Comparison of ENCODE assay signal across 10 cellular contexts in the genomic region with DNA sequence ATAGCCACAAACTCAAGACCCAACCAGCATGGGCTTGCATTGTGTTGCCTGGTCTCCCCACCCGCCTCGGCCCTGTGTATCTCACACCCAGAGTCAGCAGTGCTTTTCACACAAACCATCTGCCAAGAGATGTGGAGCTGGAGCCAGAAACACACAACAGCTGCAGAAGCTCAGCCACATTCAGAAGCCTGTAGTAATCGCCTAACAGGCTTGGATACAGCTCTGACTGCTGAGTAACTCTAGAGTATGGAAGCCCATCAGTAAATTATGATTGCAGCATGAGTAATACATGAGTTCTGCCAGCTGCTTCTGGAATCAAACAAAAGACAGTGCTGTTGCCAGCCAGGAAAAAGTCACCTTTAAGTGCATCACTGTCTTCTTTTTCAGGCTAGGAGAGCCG. TPM values are rescaled to one million over a fixed set of nuclear protein-coding genes. Genes with fewer than 3 reads are reported as not detected.
DNase-seq lines count a peak whose midpoint lies in the region; ATAC-seq and TF ChIP-seq lines count a peak whose summit lies in the region.
"Had no signal": no experiment of that assay in that cellular context is flagged by ENCODE, and none has a peak within 500 bp of the region (broad histone marks: within the 10 kb centered on the region; RNA-seq: fewer than 3 reads in every experiment).

No MANE protein-coding gene starts in this region.

- H2BK20ac ChIP-seq in IMR-90 (ENCODE audit: low read depth, low read length), result peak overlapping the region; percentile 96

- ATAC-seq in IMR-90 (ENCODE audit: low read depth), result peak; percentile 83
- ATAC-seq in GM19467 (IDR thresholded peaks at IDR 0.05; ENCODE audit: unreplicated experiment), result no peak
- ATAC-seq in HG03139 (IDR thresholded peaks at IDR 0.05; ENCODE audit: unreplicated experiment), result no peak

- H2AFZ ChIP-seq in IMR-90 (replicated peaks; ENCODE audit: low read length, poor library complexity), result peak overlapping the region; percentile 66

- no peak overlapping the region for H3K4me3 Mint-ChIP-seq in activated CD4-positive, alpha-beta memory T cell treated with anti-CD3 and anti-CD28 coated beads, Interleukin-2, amount 10 ng/mL, durations not matched to agents 7 days and 5 days

- CTCF ChIA-PET in IMR-90 (lab: Yijun Ruan, JAX), result interaction anchor here (1.4 kb wide), 1 partner anchor 23 kb away, joined by 3 read pairs; no protein-coding TSS in a partner anchor
- CTCF ChIA-PET in activated CD4-positive, alpha-beta memory T cell treated with anti-CD3 and anti-CD28 coated beads, Interleukin-2, amount 10 ng/mL, durations not matched to agents 7 days and 5 days (lab: Charles Lee), result interaction anchor here (0.6 to 1.2 kb wide), 2 partner anchors 13 to 14 kb away, joined by 3 read pairs; no protein-coding TSS in a partner anchor

- H3K9me3 Mint-ChIP-seq in activated CD4-positive, alpha-beta memory T cell treated with anti-CD3 and anti-CD28 coated beads, Interleukin-2, amount 10 ng/mL, durations not matched to agents 7 days and 5 days, result no peaks in the 10 kb centered on the region
- H3K9me3 Mint-ChIP-seq: activated T-helper 2 cell treated with anti-CD3 and anti-CD28 coated beads, Interferon-gamma antibody, Interleukin-2, Interleukin-4, amounts not matched to agents 10 μg/mL and 5 μg/mL and 100 μg/mL, durations not matched to agents 14 hours and 24 hours and 36 hours had no signal

- TF ChIP-seq POLR2A in IMR-90 (IDR thresholded peaks at IDR 0.05; ENCODE audit: low read depth, low read length), result no peak

- POLR2A ChIA-PET in IMR-90 (lab: Charles Lee; ENCODE audit: unreplicated experiment), result interaction anchor here (0.6 to 2.2 kb wide), 2 partner anchors 38 to 55 kb away, joined by 3 to 9 read pairs; no protein-coding TSS in a partner anchor
- POLR2A ChIA-PET in activated CD4-positive, alpha-beta memory T cell treated with anti-CD3 and anti-CD28 coated beads, Interleukin-2, amount 10 ng/mL, durations not matched to agents 7 days and 5 days (lab: Charles Lee), result no interaction called here

- intact Hi-C loops in IMR-90 (cut with micrococcal nuclease), result loop anchor here (2.0 to 10.0 kb wide), 6 partner anchors 37 to 230 kb away; a partner anchor contains a TSS

- peak overlapping the region; percentile 99 for H3K18ac ChIP-seq in IMR-90 (ENCODE audit: low read depth, low read length)

- BruUV-seq in IMR-90 (replicated peaks; lab: Mats Ljungman, UMichigan), result no TSS peak

- peak overlapping the region; percentile 61; the same call in 2 of the 3 replicates for H2BK15ac ChIP-seq in IMR-90 (ENCODE audit: low read depth, low read length)

- peaks cover 13% of the 10 kb centered on the region; the same call in 1 of the 2 replicates for H3K9me1 ChIP-seq in IMR-90 (ENCODE audit: insufficient read depth, low read length)

- peak overlapping the region; percentile 96 for H3K27ac ChIP-seq in IMR-90 (ENCODE audit: insufficient read depth, low read length)

- peak overlapping the region; percentile 94 for H4K91ac ChIP-seq in IMR-90 (ENCODE audit: insufficient read depth, low read depth, low read length)

- peak overlapping the region; percentile 91 for H3K23ac ChIP-seq in IMR-90 (ENCODE audit: low read depth, low read length)

- H4K8ac ChIP-seq in IMR-90 (ENCODE audit: low read depth in 2 of 2, low read length in 2 of 2), result peak overlapping the region; percentile 33 to 93; a peak in 3 of 4 replicates

- H3K4me2 ChIP-seq in IMR-90 (ENCODE audit: low read depth, low read length), result peak overlapping the region; percentile 24

- in situ Hi-C loops in IMR-90 (cut with MboI; ENCODE audit: low sequenced_read_pairs), result no loop called here

- H4K5ac ChIP-seq in IMR-90 (ENCODE audit: low read depth, low read length), result peak overlapping the region; percentile 83

- peak overlapping the region; percentile 95 for H3K56ac ChIP-seq in IMR-90 (ENCODE audit: extremely low read depth, insufficient read depth, low read length)

- peak overlapping the region; percentile 98 for H3K4ac ChIP-seq in IMR-90 (ENCODE audit: low read depth, low read length)

- H2BK120ac ChIP-seq in IMR-90 (ENCODE audit: low read depth, low read length), result peak overlapping the region; percentile 98

- H2BK5ac ChIP-seq in IMR-90 (ENCODE audit: low read depth, low read length, poor library complexity, severe bottlenecking), result peak overlapping the region; percentile 99

- H3K4me3 ChIP-seq in IMR-90 (ENCODE audit: insufficient read depth, low read depth, low read length), result no peak overlapping the region

- WGBS in IMR-90 (ENCODE audit: extremely low coverage in 2 of 2, insufficient read length in 1 of 2), 2 experiments, result 0% methylated on average over 1 of the region's 4 CpGs; no CpG with 5 or more reads in 1 of the 2 experiments

- no peaks in the 10 kb centered on the region for H3K27me3 ChIP-seq in IMR-90 (ENCODE audit: control insufficient read depth, insufficient read depth, low read length)

- H3K27ac Mint-ChIP-seq in activated CD4-positive, alpha-beta memory T cell treated with anti-CD3 and anti-CD28 coated beads, Interleukin-2, amount 10 ng/mL, durations not matched to agents 7 days and 5 days, result no peak overlapping the region
- H3K27ac Mint-ChIP-seq: activated T-helper 2 cell treated with anti-CD3 and anti-CD28 coated beads, Interferon-gamma antibody, Interleukin-2, Interleukin-4, amounts not matched to agents 10 μg/mL and 5 μg/mL and 100 μg/mL, durations not matched to agents 14 hours and 24 hours and 36 hours had no signal

- peaks cover 3% of the 10 kb centered on the region for H3K9me3 ChIP-seq in IMR-90 (ENCODE audit: control insufficient read depth, insufficient read depth, low read length)

- peak overlapping the region; percentile 73 for H2AK9ac ChIP-seq in IMR-90 (replicated peaks; ENCODE audit: low read depth, low read length, poor library complexity)

- dilution Hi-C loops in IMR-90 (cut with HindIII; ENCODE audit: low sequenced_read_pairs, unreplicated experiment), result no loop called here

- peak; percentile 99 for DNase-seq in IMR-90
- peak in 49 of 58 donors; percentile 3 to 80 (median 35) for DNase-seq in anterior cingulate cortex (lab: John Stamatoyannopoulos, UW)
- DNase-seq in iris pigment epithelial cell (ENCODE audit: low read depth), result peak; percentile 96
- DNase-seq in superior temporal gyrus (ENCODE audit: extremely low spot score), result peak; percentile 77
- no peak for DNase-seq in activated CD4-positive, alpha-beta memory T cell treated with anti-CD3 and anti-CD28 coated beads, Interleukin-2, amount 10 ng/mL, durations not matched to agents 7 days and 5 days
- DNase-seq: MV-4-11, retina had no signal

- H3K36me3 ChIP-seq in IMR-90 (ENCODE audit: control insufficient read depth, insufficient read depth, low read length), result no peaks in the 10 kb centered on the region; the same call in 1 of the 2 replicates

- peaks cover 1 to 41% of the 10 kb centered on the region in 2 experiments; a peak in 3 of 4 replicates for H3K79me1 ChIP-seq in IMR-90 (ENCODE audit: low read depth in 1 of 2, low read length in 2 of 2)

- H4K20me1 ChIP-seq in IMR-90 (ENCODE audit: insufficient read depth, low read length), result 0 out of 2 replicates have a peak, but pooled peaks cover 3% of the 10 kb centered on the region

- no peaks in the 10 kb centered on the region for H3K4me1 Mint-ChIP-seq in activated CD4-positive, alpha-beta memory T cell treated with anti-CD3 and anti-CD28 coated beads, Interleukin-2, amount 10 ng/mL, durations not matched to agents 7 days and 5 days

- peaks cover 3% of the 10 kb centered on the region for H3K27me3 Mint-ChIP-seq in activated CD4-positive, alpha-beta memory T cell treated with anti-CD3 and anti-CD28 coated beads, Interleukin-2, amount 10 ng/mL, durations not matched to agents 7 days and 5 days

- peak overlapping the region; percentile 62 for H3K9ac ChIP-seq in IMR-90 (ENCODE audit: low read depth, low read length)

- TF ChIP-seq RAD21 in IMR-90 (IDR thresholded peaks at IDR 0.05; ENCODE audit: low read length), result peak; percentile 19; the same call in 1 of the 2 replicates

- no peaks in the 10 kb centered on the region for H3K36me3 Mint-ChIP-seq in activated CD4-positive, alpha-beta memory T cell treated with anti-CD3 and anti-CD28 coated beads, Interleukin-2, amount 10 ng/mL, durations not matched to agents 7 days and 5 days (ENCODE audit: low read depth)

- peaks cover 19% of the 10 kb centered on the region for H3K4me1 ChIP-seq in IMR-90 (ENCODE audit: control insufficient read depth, insufficient read depth, low read length)

- no peak for TF ChIP-seq CTCF in IMR-90 (conservative IDR thresholded peaks at IDR 0.05; ENCODE audit: low read depth, low read length)

- H3K14ac ChIP-seq in IMR-90 (replicated peaks; ENCODE audit: low read depth, low read length), result peak overlapping the region; percentile 76

- peak overlapping the region; percentile 81; the same call in 1 of the 2 replicates for H2AK5ac ChIP-seq in IMR-90 (ENCODE audit: low read depth, low read length)

TF ChIP-seq in IMR-90, 13 proteins besides CTCF, POLR2A, EP300 and RAD21 (continues in another document):
- TF ChIP-seq MXI1 (IDR thresholded peaks at IDR 0.05; ENCODE audit: borderline replicate concordance, low read depth, low read length), result 0 out of 2 replicates have a peak, but pooled peaks have one; percentile 31
- TF ChIP-seq SMC3 (IDR thresholded peaks at IDR 0.05; ENCODE audit: low read depth, low read length), result 0 out of 2 replicates have a peak, but pooled peaks have one; percentile 16
- peak; percentile 80 for TF ChIP-seq CEBPB (IDR thresholded peaks at IDR 0.05; ENCODE audit: low read depth, low read length)
- TF ChIP-seq NFE2L2 (IDR thresholded peaks at IDR 0.05; ENCODE audit: low read depth, low read length), result peak; percentile 54
- peak; percentile 32; the same call in 1 of the 2 replicates for TF ChIP-seq MAZ (IDR thresholded peaks at IDR 0.05; ENCODE audit: borderline replicate concordance, low read depth, low read length)
- TF ChIP-seq FOS (IDR thresholded peaks at IDR 0.05; ENCODE audit: low read depth, low read length), result peak; percentile 93
- no peak; the same call in 1 of the 2 replicates for TF ChIP-seq CHD1 (IDR thresholded peaks at IDR 0.05; ENCODE audit: low read depth, low read length)
- TF ChIP-seq BHLHE40 (IDR thresholded peaks at IDR 0.05; ENCODE audit: low read depth, low read length), result peak; percentile 36; the same call in 1 of the 2 replicates

RNA-seq across cellular contexts. Expression of a gene that starts 16.0 kb away (rescaled TPM):
- 10.8 and 11.7 TPM in 2 replicates for total RNA-seq in IMR-90 (2012; rRNA removed)
- polyA plus RNA-seq in IMR-90 (2012; rRNA removed), result 4.9 and 6.3 TPM in 2 replicates
- 2.4 TPM in 2 replicates for polyA plus RNA-seq in IMR-90 (2012; cell fraction: cytosol; rRNA removed)
- polyA plus RNA-seq in IMR-90 (2012; cell fraction: nucleus; rRNA removed; ENCODE audit: low replicate concordance), result 1.1 and 6.6 TPM in 2 replicates
- not detected for total RNA-seq in activated CD4-positive, alpha-beta memory T cell treated with anti-CD3 and anti-CD28 coated beads, Interleukin-2, amount 10 ng/mL, durations not matched to agents 7 days and 5 days
- total RNA-seq: activated T-helper 2 cell treated with anti-CD3 and anti-CD28 coated beads, Interferon-gamma antibody, Interleukin-2, Interleukin-4, amounts not matched to agents 10 μg/mL and 5 μg/mL and 100 μg/mL, durations not matched to agents 14 hours and 24 hours and 36 hours had no signal

Comparison
In these comparisons a context has a peak if more than half of its experiments do, and no peak if none do; other contexts are left out.
1. RNA of a gene that starts 16.0 kb away (total RNA-seq): 10.8 to 11.7 TPM in IMR-90; not detected in activated CD4-positive, alpha-beta memory T cell treated with anti-CD3 and anti-CD28 coated beads, Interleukin-2, amount 10 ng/mL, durations not matched to agents 7 days and 5 days; every median in the first group is over 10 times any median in the second.